ENCODE assay signal across 18 cellular contexts in the genomic region with DNA sequence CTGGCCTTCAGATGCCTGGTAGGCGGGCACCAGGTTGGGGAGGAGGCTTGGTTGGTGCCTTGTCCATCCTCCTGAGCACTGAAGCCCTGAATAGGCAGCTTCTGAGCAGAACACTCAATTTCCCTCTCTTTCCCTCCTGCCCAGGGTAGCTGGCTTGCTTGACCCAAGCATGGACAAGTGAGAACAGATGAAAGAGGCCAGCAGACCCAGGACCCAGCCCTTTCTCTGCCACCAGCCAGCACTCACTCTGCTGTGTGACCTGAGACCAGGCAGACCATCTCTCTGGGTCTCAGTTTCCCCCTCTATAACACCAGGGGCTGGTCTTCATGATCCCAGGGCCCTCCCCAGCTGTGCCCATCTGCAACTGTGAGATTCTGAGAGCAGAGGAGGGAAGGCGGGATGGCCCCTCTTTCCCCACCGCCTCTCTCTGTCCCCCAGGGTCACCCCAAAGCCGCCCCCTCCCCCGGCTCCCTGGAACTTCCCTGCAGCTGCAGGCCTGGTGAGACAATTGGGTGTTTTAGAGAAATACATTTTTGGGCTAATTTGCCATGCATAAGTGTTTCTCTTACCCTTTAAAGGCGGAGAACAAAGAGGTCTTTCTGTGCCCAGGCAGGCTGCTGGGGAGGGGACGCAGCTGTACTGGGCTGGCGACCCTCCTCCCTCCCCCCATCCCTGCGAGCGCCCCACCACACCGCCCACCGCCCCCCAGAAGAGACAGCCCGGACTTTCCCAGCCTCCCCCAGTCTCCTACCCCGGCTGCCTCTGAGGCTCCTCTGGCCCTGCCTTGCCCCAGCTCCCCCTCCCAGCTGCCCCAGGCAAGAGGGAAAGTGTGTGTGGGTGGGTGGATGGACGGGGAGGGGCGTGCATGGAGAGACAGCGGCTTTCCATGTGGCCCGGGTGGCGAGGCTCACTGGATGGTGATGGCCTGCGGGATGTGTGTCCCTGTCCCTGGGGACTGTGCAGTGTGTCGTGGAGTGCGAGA. TPM values are rescaled to one million over a fixed set of nuclear protein-coding genes. Genes with fewer than 3 reads are reported as not detected.
A peak's percentile ranks its signal among the peaks of the same experiment; 100 is the strongest.
DNase-seq lines count a peak whose midpoint lies in the region; FAIRE-seq and TF ChIP-seq lines count a peak whose summit lies in the region.
"Had no signal": no experiment of that assay in that cellular context is flagged by ENCODE, and none has a peak within 500 bp of the region (broad histone marks: within the 10 kb centered on the region; RNA-seq: fewer than 3 reads in every experiment).

No MANE protein-coding gene starts in this region.

- H3K9ac ChIP-seq in H1 (replicated peaks in 1 of 4; ENCODE audit: extremely low read depth in 1 of 4, low read depth in 3 of 4, low read length in 3 of 4), result no peak overlapping the region; a peak in 1 of 7 replicates
- H3K9ac ChIP-seq: BLaER1 had no signal

- DNase-seq in SJCRH30, result peak; percentile 26 to 40
- no peak for DNase-seq in H1 (ENCODE audit: low read depth in 1 of 2, low spot score in 2 of 2)
- DNase-seq in pons (ENCODE audit: low spot score), result peak; percentile 79
- no peak for DNase-seq in activated CD8-positive, alpha-beta memory T cell treated with anti-CD3 and anti-CD28 coated beads for 24 hours
- no peak for DNase-seq in middle frontal gyrus (ENCODE audit: extremely low spot score, low spot score)
- DNase-seq in activated CD4-positive, alpha-beta T cell treated with anti-CD3 and anti-CD28 coated beads, Interleukin-2, amount 50 U/mL, for 4 hours, result no peak
- DNase-seq: activated naive CD8-positive, alpha-beta T cell treated with anti-CD3 and anti-CD28 coated beads, Interleukin-2, amount 50 U/mL, for 24 hours; activated T-cell treated with anti-CD3 and anti-CD28 coated beads, Interleukin-2, amount 50 U/mL, for 48 hours; gastrocnemius medialis; KG1; NCI-H1436; NCI-H446 had no signal

- H3K36me3 ChIP-seq in SJCRH30, result no peaks in the 10 kb centered on the region
- H3K36me3 ChIP-seq in H1 (ENCODE audit: control insufficient read depth in 2 of 4, insufficient read depth in 4 of 4, low read length in 3 of 4), result no peaks in the 10 kb centered on the region
- H3K36me3 ChIP-seq: BLaER1, gastrocnemius medialis, pancreas, SJSA1 had no signal

- CTCF ChIA-PET in H1 (lab: Charles Lee; ENCODE audit: partially characterized antibody), result interaction anchor here (0.9 to 1.4 kb wide), 5 partner anchors 9 to 493 kb away, joined by 3 to 7 read pairs (median 3); partner anchors contain the start of gene BAIAP2L2

- H3K79me1 ChIP-seq in H1 (ENCODE audit: low read depth, low read length), result no peaks in the 10 kb centered on the region

- H2AFZ ChIP-seq in H1 (ENCODE audit: low read length), result no peak overlapping the region

- no peak overlapping the region for H3K23ac ChIP-seq in H1 (ENCODE audit: insufficient read length)

- H2BK20ac ChIP-seq in H1 (ENCODE audit: low read length), result 0 out of 2 replicates have a peak overlapping the region, but pooled peaks have one; percentile 61

- no peak overlapping the region for H2BK120ac ChIP-seq in H1 (replicated peaks; ENCODE audit: low read depth, low read length)

- H3K4me3 ChIP-seq in SJCRH30, result no peak overlapping the region
- H3K4me3 ChIP-seq in H1 (ENCODE audit: extremely low read depth in 1 of 4, insufficient read depth in 2 of 4, low read depth in 3 of 4, low read length in 4 of 4), result no peak overlapping the region
- H3K4me3 ChIP-seq: BLaER1, gastrocnemius medialis, pancreas, SJSA1 had no signal

- no peak overlapping the region for H3K14ac ChIP-seq in H1 (ENCODE audit: insufficient read length)

- TF ChIP-seq CTCF in H1 (IDR thresholded peaks at IDR 0.05; ENCODE audit: control extremely low read depth in 1 of 3, insufficient read depth in 1 of 3, low read depth in 1 of 3, low read length in 3 of 3), result no peak

- 88% methylated on average over 9 of the region's 22 CpGs; no CpG with 5 or more reads in 1 of the 2 experiments for WGBS in H1 (ENCODE audit: extremely low coverage in 1 of 2, insufficient coverage in 1 of 2, insufficient read length in 1 of 2, insufficient replicate concordance in 2 of 2, low coverage in 1 of 2, low lambda C conversion rate in 2 of 2, missing lambda C conversion rate in 1 of 2), 2 experiments

- POLR2A ChIA-PET in H1 (lab: Charles Lee; ENCODE audit: partially characterized antibody), result no interaction called here

- no peak for TF ChIP-seq POLR2A in H1 (IDR thresholded peaks at IDR 0.05; ENCODE audit: control extremely low read depth in 1 of 2, low read depth in 2 of 2, low read length in 2 of 2)

- peak overlapping the region; percentile 13; the same call in 1 of the 2 replicates for H2AK5ac ChIP-seq in H1 (ENCODE audit: low read depth, low read length)

- H3K27ac ChIP-seq in SJCRH30, result no peak overlapping the region
- no peak overlapping the region for H3K27ac ChIP-seq in H1 (ENCODE audit: low read depth, low read length)
- H3K27ac ChIP-seq: BLaER1, pancreas, SJSA1 had no signal

- no peak overlapping the region for H4K5ac ChIP-seq in H1 (ENCODE audit: insufficient read length, low read depth, low read length)

- no peaks in the 10 kb centered on the region for H3K4me1 ChIP-seq in SJCRH30
- H3K4me1 ChIP-seq in H1 (replicated peaks in 1 of 4; ENCODE audit: control insufficient read depth in 3 of 4, insufficient read depth in 4 of 4, low read length in 3 of 4), result peaks cover 0 to 14% (median 2%) of the 10 kb centered on the region in 4 experiments; a peak in 5 of 7 replicates
- H3K4me1 ChIP-seq: pancreas, SJSA1 had no signal

- H4K8ac ChIP-seq in H1 (ENCODE audit: extremely low read depth, insufficient read depth, low read length), result peak overlapping the region; percentile 15; the same call in 1 of the 2 replicates

- no peak for TF ChIP-seq RAD21 in H1 (IDR thresholded peaks at IDR 0.05 in 1 of 2, conservative IDR thresholded peaks at IDR 0.05 in 1 of 2; ENCODE audit: low read depth in 2 of 2, low read length in 2 of 2)

- peaks cover 3% of the 10 kb centered on the region; the same call in 1 of the 2 replicates for H3K23me2 ChIP-seq in H1 (ENCODE audit: low read depth, low read length)

- H3K18ac ChIP-seq in H1 (ENCODE audit: extremely low read depth, low read length), result no peak overlapping the region; the same call in 1 of the 2 replicates

- no peak overlapping the region for H4K91ac ChIP-seq in H1 (replicated peaks; ENCODE audit: insufficient read length, low read length)

- no peak for TF ChIP-seq EP300 in H1 (IDR thresholded peaks at IDR 0.05; ENCODE audit: borderline replicate concordance in 1 of 2, low read depth in 2 of 2, low read length in 2 of 2)

- peaks cover 0 to 3% of the 10 kb centered on the region in 2 experiments for H4K20me1 ChIP-seq in H1 (replicated peaks in 1 of 2; ENCODE audit: control insufficient read depth in 1 of 2, insufficient read depth in 2 of 2, low read length in 2 of 2)
- H4K20me1 ChIP-seq: BLaER1 had no signal

- no peak overlapping the region for H3K4me2 ChIP-seq in H1 (ENCODE audit: insufficient read depth in 1 of 2, low read depth in 2 of 2, low read length in 2 of 2)
- H3K4me2 ChIP-seq: BLaER1 had no signal

- no peaks in the 10 kb centered on the region for H3K9me3 ChIP-seq in SJCRH30 (replicated peaks)
- H3K9me3 ChIP-seq in H1 (ENCODE audit: insufficient read depth in 2 of 2, low read depth in 1 of 2, low read length in 1 of 2), result no peaks in the 10 kb centered on the region
- H3K9me3 ChIP-seq: BLaER1, gastrocnemius medialis, pancreas, SJSA1 had no signal

- peak overlapping the region; percentile 59 for H3K4ac ChIP-seq in H1 (replicated peaks; ENCODE audit: insufficient read length, low read depth, low read length)

- 0 out of 2 replicates have a peak overlapping the region, but pooled peaks have one; percentile 39 for H2BK12ac ChIP-seq in H1 (ENCODE audit: low read depth, low read length)

- no peaks in the 10 kb centered on the region for H3K79me2 ChIP-seq in H1 (ENCODE audit: control insufficient read depth in 1 of 2, insufficient read depth in 2 of 2, low read length in 2 of 2)

- H3K27me3 ChIP-seq in SJCRH30 (peaks cover 16% of the 10 kb centered on the region; the same call in 1 of the 2 replicates), H1 (replicated peaks in 1 of 4; ENCODE audit: control insufficient read depth in 3 of 4, extremely low read depth in 1 of 4, insufficient read depth in 3 of 4, low read length in 3 of 4) (0 out of 7 replicates have a peak, but pooled peaks cover 0 to 5% (median 0%) of the 10 kb centered on the region in 4 experiments)
- H3K27me3 ChIP-seq: BLaER1, gastrocnemius medialis, pancreas, SJSA1 had no signal

- FAIRE-seq in H1 (lab: Jason Lieb, UNC), result no peak
- FAIRE-seq: GM19239, islet of Langerhans, pancreas had no signal

- H2BK15ac ChIP-seq in H1 (ENCODE audit: low read length), result no peak overlapping the region

- H2BK5ac ChIP-seq in H1 (ENCODE audit: low read depth, low read length), result no peak overlapping the region

- no peak overlapping the region for H3K56ac ChIP-seq in H1 (replicated peaks; ENCODE audit: insufficient read length, low read depth, low read length)

RNA-seq across cellular contexts. Expression of gene PICK1, which starts 30.8 kb away (rescaled TPM):
- total RNA-seq in SJCRH30 (2014; rRNA removed; shearing (Covaris generic)), result 0.45 and 1.2 TPM in 2 replicates
- 22.9 and 26.2 TPM in 2 replicates for total RNA-seq in H1 (2021; fragmentation: NEBNext Ultra II Directional; extraction: Animal tissue kit (Norgen Biotek cat#: 25700))
- polyA plus RNA-seq in H1 (2011; rRNA removed), result 20.4 and 26.7 TPM in 2 replicates
- polyA plus RNA-seq in H1 (2011; cell fraction: cytosol; rRNA removed), result 34.3 TPM
- 80.4 TPM for polyA plus RNA-seq in H1 (2011; cell fraction: nucleus; rRNA removed)
- 14.3 to 28.4 TPM (median 26.6 TPM) in 4 replicates for polyA plus RNA-seq in H1 (2012, experiment 1 of 2)
- 17.5 TPM for polyA plus RNA-seq in H1 (2012, experiment 2 of 2)
- polyA plus RNA-seq in H1 (2013, experiment 1 of 2), result 13.5 TPM
- polyA plus RNA-seq in H1 (2013, experiment 2 of 2), result 13.1 TPM
- polyA minus RNA-seq in H1 (2011; rRNA and poly(A)+ RNA removed), result 24.3 and 33.6 TPM in 2 replicates
- polyA minus RNA-seq in H1 (2011; cell fraction: cytosol; rRNA and poly(A)+ RNA removed), result 15.3 TPM
- polyA minus RNA-seq in H1 (2011; cell fraction: nucleus; rRNA and poly(A)+ RNA removed), result 33.8 TPM

RNA-seq across cellular contexts. Expression of gene SOX10, which starts 42.1 kb away (rescaled TPM):
- not detected in 2 replicates for total RNA-seq in SJCRH30 (2014; rRNA removed; shearing (Covaris generic))
- total RNA-seq in H1 (2021; fragmentation: NEBNext Ultra II Directional; extraction: Animal tissue kit (Norgen Biotek cat#: 25700)), result 2.7 and 3.3 TPM in 2 replicates
- 2.7 and 3.8 TPM in 2 replicates for polyA plus RNA-seq in H1 (2011; rRNA removed)
- polyA plus RNA-seq in H1 (2011; cell fraction: cytosol; rRNA removed), result 2.0 TPM
- polyA plus RNA-seq in H1 (2011; cell fraction: nucleus; rRNA removed), result 3.6 TPM
- polyA plus RNA-seq in H1 (2012, experiment 1 of 2), result 2.3 to 3.8 TPM (median 2.9 TPM) in 4 replicates
- 2.9 TPM for polyA plus RNA-seq in H1 (2012, experiment 2 of 2)
- 2.0 TPM for polyA plus RNA-seq in H1 (2013, experiment 1 of 2)
- polyA plus RNA-seq in H1 (2013, experiment 2 of 2), result 1.9 TPM
- polyA minus RNA-seq in H1 (2011; rRNA and poly(A)+ RNA removed), result 1.4 and 1.8 TPM in 2 replicates
- 4.4 TPM for polyA minus RNA-seq in H1 (2011; cell fraction: cytosol; rRNA and poly(A)+ RNA removed)
- 4.6 TPM for polyA minus RNA-seq in H1 (2011; cell fraction: nucleus; rRNA and poly(A)+ RNA removed)
- total RNA-seq: chondrocyte, SJSA1 had no signal

RNA-seq across cellular contexts. Expression of gene SLC16A8, which starts 57.6 kb away (rescaled TPM):
- total RNA-seq in SJCRH30 (2014; rRNA removed; shearing (Covaris generic)), result 1.1 and 1.4 TPM in 2 replicates
- total RNA-seq in H1 (2021; fragmentation: NEBNext Ultra II Directional; extraction: Animal tissue kit (Norgen Biotek cat#: 25700)), result not detected in 2 replicates
- polyA plus RNA-seq in H1 (2011; rRNA removed), result 0.70 and 1.2 TPM in 2 replicates
- 0.62 TPM for polyA plus RNA-seq in H1 (2011; cell fraction: cytosol; rRNA removed)
- 0.44 TPM for polyA plus RNA-seq in H1 (2011; cell fraction: nucleus; rRNA removed)
- polyA plus RNA-seq in H1 (2012, experiment 1 of 2), result 0.69 to 1.6 TPM (median 1.3 TPM) in 4 replicates
- 0.43 TPM for polyA plus RNA-seq in H1 (2012, experiment 2 of 2)
- polyA plus RNA-seq in H1 (2013, experiment 1 of 2), result 0.28 TPM
- polyA plus RNA-seq in H1 (2013, experiment 2 of 2), result 0.17 TPM
- not detected in 2 replicates for polyA minus RNA-seq in H1 (2011; rRNA and poly(A)+ RNA removed)
- polyA minus RNA-seq in H1 (2011; cell fraction: cytosol; rRNA and poly(A)+ RNA removed), result not detected
- polyA minus RNA-seq in H1 (2011; cell fraction: nucleus; rRNA and poly(A)+ RNA removed), result 0.40 TPM
- total RNA-seq: SJSA1 had no signal

Comparison
In these comparisons a context has a peak if more than half of its experiments do, and no peak if none do; other contexts are left out.
1. DNase-seq: peak in SJCRH30 (2 of 2) and pons (single experiment); none in H1 (0 of 2), activated CD8-positive, alpha-beta memory T cell treated with anti-CD3 and anti-CD28 coated beads for 24 hours (single experiment), middle frontal gyrus (single experiment) and activated CD4-positive, alpha-beta T cell treated with anti-CD3 and anti-CD28 coated beads, Interleukin-2, amount 50 U/mL, for 4 hours (0 of 2).
2. RNA of gene PICK1, which starts 30.8 kb away (total RNA-seq): 22.9 to 26.2 TPM in H1; 0.45 to 1.2 TPM in SJCRH30; every median in the first group is over 10 times any median in the second.